ENCODE assay signal across 1 cellular context in the genomic region with DNA sequence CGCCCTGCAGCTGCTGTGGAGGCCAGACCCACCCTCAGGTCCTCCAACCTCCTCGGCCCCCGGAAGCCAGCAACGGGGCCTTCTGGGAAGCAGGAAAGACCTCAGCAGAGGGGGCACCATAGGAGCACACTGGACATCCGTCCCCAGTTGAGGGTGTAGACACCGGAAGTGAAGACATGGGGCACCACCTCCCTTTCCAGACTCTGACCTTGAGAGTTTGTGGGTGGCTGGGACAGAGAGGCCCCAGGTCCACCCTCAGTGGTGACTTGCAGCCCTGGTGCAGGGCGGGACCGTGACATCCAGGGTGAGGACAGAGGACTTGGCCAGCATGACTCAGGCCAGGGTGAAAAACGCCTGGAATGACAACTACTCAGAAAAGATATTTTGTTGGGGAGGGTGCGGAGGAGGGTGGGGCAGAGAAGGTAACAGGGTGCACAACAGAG.
TF ChIP-seq lines count a peak whose summit lies in the region.

No MANE protein-coding gene starts in this region.

TF ChIP-seq in HCT116, 20 proteins besides CTCF, POLR2A, EP300 and RAD21 (continued from another document):
- TF ChIP-seq YY1 (IDR thresholded peaks at IDR 0.05; ENCODE audit: extremely low read depth, insufficient replicate concordance, low read depth, low read length): peak; percentile 32
- TF ChIP-seq FOSL1 (IDR thresholded peaks at IDR 0.05; ENCODE audit: low read depth): peak; percentile 68
- no peak for TF ChIP-seq ELF1 (IDR thresholded peaks at IDR 0.05; ENCODE audit: borderline replicate concordance, low read depth)
- no peak; the same call in none of the 2 replicates for TF ChIP-seq POLR2AphosphoS5 (IDR thresholded peaks at IDR 0.05; ENCODE audit: low read depth, low read length)
- no peak for TF ChIP-seq TCF7L2 (IDR thresholded peaks at IDR 0.05; ENCODE audit: borderline replicate concordance, extremely low read depth, insufficient read depth, insufficient read length)
